ENCODE assay signal across 8 cellular contexts in genomic region chr5:75612211-75612579, GRCh38. TPM values are rescaled to one million over a fixed set of nuclear protein-coding genes. Genes with fewer than 3 reads are reported as not detected.
DNase-seq lines count a peak whose midpoint lies in the region; ATAC-seq and TF ChIP-seq lines count a peak whose summit lies in the region.

No MANE protein-coding gene starts in this region.

- H3K27ac Mint-ChIP-seq in CD4-positive, CD25-positive, alpha-beta regulatory T cell = no peak overlapping the region

- peak overlapping the region in 1 of 4 donors; percentile 38 for H3K4me3 Mint-ChIP-seq in CD4-positive, CD25-positive, alpha-beta regulatory T cell

- peaks cover 8% of the 10 kb centered on the region for H3K4me1 ChIP-seq in CD4-positive, CD25-positive, alpha-beta regulatory T cell (ENCODE audit: control insufficient read depth, insufficient read depth, low read length, poor library complexity, severe bottlenecking)
- H3K4me1 ChIP-seq in OCI-LY3 (ENCODE audit: low read length) (peaks cover 46% of the 10 kb centered on the region), rectal smooth muscle tissue (ENCODE audit: control insufficient read depth, insufficient read depth, low read length) (peaks cover 2% of the 10 kb centered on the region)

- no peaks in the 10 kb centered on the region for H3K36me3 ChIP-seq in CD4-positive, CD25-positive, alpha-beta regulatory T cell (ENCODE audit: control insufficient read depth, insufficient read depth, low read length)
- H3K36me3 ChIP-seq in OCI-LY3 (replicated peaks; ENCODE audit: low read depth, low read length) (no peaks in the 10 kb centered on the region), rectal smooth muscle tissue (ENCODE audit: control insufficient read depth, insufficient read depth, low read length) (no peaks in the 10 kb centered on the region)

- no peaks in the 10 kb centered on the region for H3K9me3 ChIP-seq in CD4-positive, CD25-positive, alpha-beta regulatory T cell (ENCODE audit: control insufficient read depth in 2 of 2, low read length in 2 of 2)
- no peaks in the 10 kb centered on the region for H3K9me3 ChIP-seq in OCI-LY3 (ENCODE audit: insufficient read depth, low read length)

- no peaks in the 10 kb centered on the region for H4K20me1 ChIP-seq in OCI-LY3 (ENCODE audit: insufficient read depth, low read length)

- DNase-seq in CD4-positive, CD25-positive, alpha-beta regulatory T cell = no peak
- DNase-seq in glomerular visceral epithelial cell (ENCODE audit: extremely low spot score) = peak; percentile 8
- DNase-seq in RPMI8226 = no peak
- DNase-seq in HK-2 (ENCODE audit: unreplicated experiment) = no peak
- DNase-seq in NCI-H1417 (lab: John Stamatoyannopoulos, UW) = no peak

- H3K9ac ChIP-seq in OCI-LY3 (ENCODE audit: low read length) (peak overlapping the region; percentile 67; the same call in 1 of the 2 replicates), rectal smooth muscle tissue (ENCODE audit: low read length) (no peak overlapping the region)

- no peak for ATAC-seq in CD4-positive, CD25-positive, alpha-beta regulatory T cell (ENCODE audit: low read depth in 2 of 2)
- ATAC-seq in GM19452 (IDR thresholded peaks at IDR 0.05; ENCODE audit: unreplicated experiment) = no peak

- peaks cover 9% of the 10 kb centered on the region for H3K36me3 Mint-ChIP-seq in CD4-positive, CD25-positive, alpha-beta regulatory T cell

- H2AFZ ChIP-seq in OCI-LY3 (ENCODE audit: low read depth, low read length) = no peak overlapping the region

- H3K4me1 Mint-ChIP-seq in CD4-positive, CD25-positive, alpha-beta regulatory T cell = peaks cover 0 to 7% (median 3%) of the 10 kb centered on the region in 4 donors

- H3K27me3 ChIP-seq in CD4-positive, CD25-positive, alpha-beta regulatory T cell (ENCODE audit: control insufficient read depth, insufficient read depth, low read length) = peaks cover 4% of the 10 kb centered on the region
- no peaks in the 10 kb centered on the region for H3K27me3 ChIP-seq in OCI-LY3 (ENCODE audit: low read depth, low read length)
- H3K27me3 ChIP-seq in rectal smooth muscle tissue (ENCODE audit: control insufficient read depth, insufficient read depth, low read length) = no peaks in the 10 kb centered on the region

- TF ChIP-seq CTCF in OCI-LY3 (IDR thresholded peaks at IDR 0.05; ENCODE audit: low read depth, low read length) = no peak

- H3K9me3 Mint-ChIP-seq in CD4-positive, CD25-positive, alpha-beta regulatory T cell = peaks cover 0 to 5% (median 0%) of the 10 kb centered on the region in 7 donors

- peaks cover 9% of the 10 kb centered on the region for H3K27me3 Mint-ChIP-seq in CD4-positive, CD25-positive, alpha-beta regulatory T cell

- peak overlapping the region; percentile 92 for H3K4me2 ChIP-seq in OCI-LY3 (ENCODE audit: low read length)

- no peaks in the 10 kb centered on the region for H3K79me2 ChIP-seq in OCI-LY3 (ENCODE audit: low read length)

- no peak overlapping the region for H3K27ac ChIP-seq in CD4-positive, CD25-positive, alpha-beta regulatory T cell (ENCODE audit: insufficient read depth, low read length, poor library complexity, severe bottlenecking)
- no peak overlapping the region for H3K27ac ChIP-seq in OCI-LY3 (ENCODE audit: low read length)
- no peak overlapping the region for H3K27ac ChIP-seq in rectal smooth muscle tissue (ENCODE audit: low read depth, low read length)

- H3K4me3 ChIP-seq in CD4-positive, CD25-positive, alpha-beta regulatory T cell (ENCODE audit: low read depth, low read length) = peak overlapping the region; percentile 77
- peak overlapping the region; percentile 80 for H3K4me3 ChIP-seq in OCI-LY3 (ENCODE audit: low read length)
- peak overlapping the region; percentile 83 for H3K4me3 ChIP-seq in rectal smooth muscle tissue (ENCODE audit: low read length)

RNA-seq across cellular contexts. Expression of gene ANKDD1B, which starts 0.9 kb away (rescaled TPM):
- total RNA-seq in CD4-positive, CD25-positive, alpha-beta regulatory T cell = 0.69 TPM
- polyA plus RNA-seq in CD4-positive, CD25-positive, alpha-beta regulatory T cell = 1 to 10 TPM; 2.1 to 3.3 (median 2.5) TPM
